ENCODE assay signal across 11 cellular contexts in the genomic region with DNA sequence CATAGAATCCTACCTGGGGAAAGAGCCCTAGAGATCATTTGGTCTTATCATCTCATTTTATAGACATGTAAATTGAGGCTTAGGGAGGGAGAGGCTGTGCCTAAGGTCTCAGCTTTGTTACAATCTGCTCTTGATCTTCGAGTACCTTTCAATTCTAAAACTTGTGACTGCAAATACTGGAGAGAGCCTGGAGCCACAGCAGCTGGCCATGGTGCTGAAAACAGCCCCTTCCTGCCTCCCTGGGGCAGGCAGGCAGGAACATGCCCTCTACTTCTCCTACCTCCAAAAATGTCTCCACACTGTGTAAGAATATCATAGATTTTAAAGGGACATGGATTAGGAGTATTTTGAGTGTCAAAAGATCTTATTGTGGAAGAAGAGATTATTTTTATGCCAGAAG. TPM values are rescaled to one million over a fixed set of nuclear protein-coding genes. Genes with fewer than 3 reads are reported as not detected.
DNase-seq lines count a peak whose midpoint lies in the region; ATAC-seq and TF ChIP-seq lines count a peak whose summit lies in the region.
"Had no signal": no experiment of that assay in that cellular context is flagged by ENCODE, and none has a peak within 500 bp of the region (broad histone marks: within the 10 kb centered on the region; RNA-seq: fewer than 3 reads in every experiment).

No MANE protein-coding gene starts in this region.

- no peaks in the 10 kb centered on the region for H3K79me2 ChIP-seq in neural progenitor cell (ENCODE audit: low read depth)

- H3K9ac ChIP-seq in neural progenitor cell, result no peak overlapping the region

- H3K4me3 Mint-ChIP-seq in activated CD4-positive, alpha-beta T cell treated with anti-CD3 and anti-CD28 coated beads, Interleukin-2, amount 10 ng/mL, durations not matched to agents 24 days and 14 days, result no peak overlapping the region
- no peak overlapping the region for H3K4me3 Mint-ChIP-seq in neural progenitor cell

- H3K9me3 ChIP-seq in neural progenitor cell (ENCODE audit: low read depth) (no peaks in the 10 kb centered on the region), uterus (no peaks in the 10 kb centered on the region)

- no peak for TF ChIP-seq POLR2A in uterus (IDR thresholded peaks at IDR 0.05)

- intact Hi-C loops in activated CD4-positive, alpha-beta T cell treated with anti-CD3 and anti-CD28 coated beads, Interleukin-2, amount 10 ng/mL, durations not matched to agents 24 days and 14 days (cut with micrococcal nuclease), result loop anchor here (10.0 kb wide), 1 partner anchor 158 kb away; no protein-coding TSS in a partner anchor
- intact Hi-C loops in uterus (cut with DNase I; ENCODE audit: low total_unique reads), result no loop called here

- H3K36me3 ChIP-seq in neural progenitor cell (no peaks in the 10 kb centered on the region), uterus (no peaks in the 10 kb centered on the region)
- H3K36me3 ChIP-seq: brain microvascular endothelial cell had no signal

- TF ChIP-seq CTCF in choroid plexus epithelial cell (conservative IDR thresholded peaks at IDR 0.05; ENCODE audit: low read depth, low read length) (no peak), neural progenitor cell (IDR thresholded peaks at IDR 0.05) (no peak), uterus (IDR thresholded peaks at IDR 0.05) (no peak)

- H3K27ac ChIP-seq in neural progenitor cell (no peak overlapping the region), uterus (no peak overlapping the region)
- H3K27ac ChIP-seq: brain microvascular endothelial cell had no signal

- H3K4me1 Mint-ChIP-seq in activated CD4-positive, alpha-beta T cell treated with anti-CD3 and anti-CD28 coated beads, Interleukin-2, amount 10 ng/mL, durations not matched to agents 24 days and 14 days, result no peaks in the 10 kb centered on the region
- no peaks in the 10 kb centered on the region for H3K4me1 Mint-ChIP-seq in neural progenitor cell

- no peaks in the 10 kb centered on the region for H3K36me3 Mint-ChIP-seq in activated CD4-positive, alpha-beta T cell treated with anti-CD3 and anti-CD28 coated beads, Interleukin-2, amount 10 ng/mL, durations not matched to agents 24 days and 14 days (ENCODE audit: low read depth)
- H3K36me3 Mint-ChIP-seq in neural progenitor cell, result no peaks in the 10 kb centered on the region

- H3K27me3 ChIP-seq in neural progenitor cell (peaks cover 54% of the 10 kb centered on the region), uterus (no peaks in the 10 kb centered on the region)
- H3K27me3 ChIP-seq: brain microvascular endothelial cell had no signal

- H3K4me2 ChIP-seq in neural progenitor cell, result no peak overlapping the region

- no peak overlapping the region for H3K27ac Mint-ChIP-seq in activated CD4-positive, alpha-beta T cell treated with anti-CD3 and anti-CD28 coated beads, Interleukin-2, amount 10 ng/mL, durations not matched to agents 24 days and 14 days
- H3K27ac Mint-ChIP-seq in neural progenitor cell, result no peak overlapping the region

- DNase-seq in activated CD4-positive, alpha-beta T cell treated with anti-CD3 and anti-CD28 coated beads, Interleukin-2, amount 10 ng/mL, durations not matched to agents 24 days and 14 days, result peak; percentile 76
- no peak for DNase-seq in activated CD4-positive, alpha-beta T cell treated with anti-CD3 and anti-CD28 coated beads for 4 hours
- DNase-seq in NCI-H69 (lab: John Stamatoyannopoulos, UW), result peak; percentile 14
- DNase-seq in choroid plexus epithelial cell (ENCODE audit: low read depth), result peak; percentile 26
- peak; percentile 69 for DNase-seq in neural progenitor cell (ENCODE audit: low spot score)
- DNase-seq in uterus, result no peak
- no peak for DNase-seq in NCI-H526 treated with DMSO at 0.1 percent for 48 hours (lab: John Stamatoyannopoulos, UW)
- DNase-seq: brain microvascular endothelial cell had no signal

- peaks cover 6% of the 10 kb centered on the region for H4K20me1 ChIP-seq in neural progenitor cell (ENCODE audit: low read depth)

- no peak for ATAC-seq in GM21619 (IDR thresholded peaks at IDR 0.05; ENCODE audit: unreplicated experiment)
- ATAC-seq: activated CD4-positive, CD25-positive, alpha-beta regulatory T cell treated with anti-CD3 and anti-CD28 coated beads, Interleukin-2, amount 50 U/mL, for 24 hours; Panc1 had no signal

- H3K27me3 Mint-ChIP-seq in activated CD4-positive, alpha-beta T cell treated with anti-CD3 and anti-CD28 coated beads, Interleukin-2, amount 10 ng/mL, durations not matched to agents 24 days and 14 days, result peaks cover 21% of the 10 kb centered on the region
- peaks cover 8% of the 10 kb centered on the region for H3K27me3 Mint-ChIP-seq in neural progenitor cell (ENCODE audit: insufficient read depth, low read depth)

- no peak overlapping the region for H3K4me3 ChIP-seq in choroid plexus epithelial cell (ENCODE audit: low read depth, low read length)
- H3K4me3 ChIP-seq in neural progenitor cell, result no peak overlapping the region
- H3K4me3 ChIP-seq in uterus, result no peak overlapping the region

- H3K9me3 Mint-ChIP-seq in activated CD4-positive, alpha-beta T cell treated with anti-CD3 and anti-CD28 coated beads, Interleukin-2, amount 10 ng/mL, durations not matched to agents 24 days and 14 days, result no peaks in the 10 kb centered on the region
- no peaks in the 10 kb centered on the region for H3K9me3 Mint-ChIP-seq in neural progenitor cell

- H3F3A ChIP-seq in neural progenitor cell (ENCODE audit: low read depth), result no peaks in the 10 kb centered on the region

- no peak overlapping the region for H2AFZ ChIP-seq in neural progenitor cell (replicated peaks)

- H3K4me1 ChIP-seq in neural progenitor cell (no peaks in the 10 kb centered on the region), uterus (no peaks in the 10 kb centered on the region)

RNA-seq across cellular contexts. Expression of a gene that starts 52.2 kb away (rescaled TPM):
- not detected in 2 replicates for total RNA-seq in activated CD4-positive, alpha-beta T cell treated with anti-CD3 and anti-CD28 coated beads, Interleukin-2, amount 10 ng/mL, durations not matched to agents 24 days and 14 days
- 0.50 TPM in 1 of 2 replicates, not detected in the other for total RNA-seq in neural progenitor cell (ENCODE audit: low replicate concordance)
- not detected for total RNA-seq in uterus

Comparison
In these comparisons a context has a peak if more than half of its experiments do, and no peak if none do; other contexts are left out.
1. DNase-seq: peak in activated CD4-positive, alpha-beta T cell treated with anti-CD3 and anti-CD28 coated beads, Interleukin-2, amount 10 ng/mL, durations not matched to agents 24 days and 14 days (single experiment), NCI-H69 (single experiment), choroid plexus epithelial cell (single experiment) and neural progenitor cell (single experiment); none in activated CD4-positive, alpha-beta T cell treated with anti-CD3 and anti-CD28 coated beads for 4 hours (0 of 2), uterus (0 of 2) and NCI-H526 treated with DMSO at 0.1 percent for 48 hours (single experiment).